ENCODE assay signal across 27 cellular contexts in the genomic region with DNA sequence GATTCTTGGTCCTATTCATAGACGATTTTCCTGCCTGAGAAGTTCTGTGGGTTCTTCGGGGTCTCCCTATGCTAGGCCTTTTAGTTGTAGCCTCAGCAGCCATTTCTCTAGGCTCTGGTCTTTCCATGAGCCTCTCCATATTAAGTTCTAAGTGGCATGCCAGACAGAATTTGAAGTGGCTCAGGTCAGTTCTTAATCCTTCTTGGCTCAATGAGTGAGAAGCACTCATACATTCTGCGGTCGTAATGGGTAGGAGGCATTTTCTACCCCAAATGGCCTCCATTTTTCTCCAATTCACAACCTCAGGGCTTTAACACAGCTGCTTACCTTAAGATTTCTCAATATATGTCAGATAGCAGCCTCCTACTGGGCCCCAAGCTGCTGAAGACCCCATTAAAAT.
"Had no signal": no experiment of that assay in that cellular context is flagged by ENCODE, and none has a peak within 500 bp of the region (broad histone marks: within the 10 kb centered on the region; RNA-seq: fewer than 3 reads in every experiment).

No MANE protein-coding gene starts in this region.

- H3K9ac ChIP-seq: SK-N-SH had no signal

- H3K36me3 ChIP-seq: adrenal gland, Peyer's patch, SJSA1 had no signal

- H3K4me1 ChIP-seq: adrenal gland, Peyer's patch, SJSA1 had no signal

- H3K27me3 ChIP-seq: adrenal gland, Peyer's patch, SJSA1 had no signal

- H3K4me3 ChIP-seq: adrenal gland, Peyer's patch, SJSA1 had no signal

- H3K4me2 ChIP-seq: SK-N-SH had no signal

- ATAC-seq: activated naive CD4-positive, alpha-beta T cell treated with anti-CD3 and anti-CD28 coated beads, Interleukin-2, amount 50 U/mL, for 72 hours; activated T-cell treated with anti-CD3 and anti-CD28 coated beads, Interleukin-2, amount 50 U/mL, for 4 hours; PC-3 had no signal

- H3K27ac ChIP-seq: adrenal gland, Peyer's patch, SJSA1 had no signal

- H3K9me3 ChIP-seq: adrenal gland, Peyer's patch, SJSA1, SK-N-SH had no signal

- DNase-seq: activated CD4-positive, alpha-beta memory T cell treated with anti-CD3 and anti-CD28 coated beads for 36 hours; activated CD4-positive, alpha-beta T cell treated with anti-CD3 and anti-CD28 coated beads, Interleukin-2, amount 10 ng/mL, durations not matched to agents 7 days and 5 days; activated CD8-positive, alpha-beta memory T cell treated with anti-CD3 and anti-CD28 coated beads, Interleukin-2, amount 50 U/mL, for 4 hours; activated gamma-delta T cell treated with Interleukin-2 at 50 U/mL for 16 hours; activated naive CD4-positive, alpha-beta T cell treated with anti-CD3 and anti-CD28 coated beads for 36 hours; activated T-cell treated with anti-CD3 and anti-CD28 coated beads for 4 hours; activated T-cell treated with anti-CD3 and anti-CD28 coated beads, Interleukin-2, amount 50 U/mL, for 4 hours; adrenal gland; central memory CD4-positive, alpha-beta T cell; Karpas-422; KBM-7; NCI-H1048; NCI-H1105 treated with DMSO at 0.1 percent for 48 hours; NCI-H1436; NCI-H1694 treated with DMSO at 0.1 percent for 48 hours; NCI-H2029; NCI-H2171 treated with DMSO at 0.1 percent for 48 hours; NCI-H2227 treated with DMSO at 0.1 percent for 48 hours; NCI-H446; NCI-H510A treated with DMSO at 0.1 percent for 48 hours; PC-3; Peyer's patch; RPMI8226; SHP77 treated with DMSO at 0.1 percent for 48 hours; SK-N-SH had no signal
